In the genomic region with DNA sequence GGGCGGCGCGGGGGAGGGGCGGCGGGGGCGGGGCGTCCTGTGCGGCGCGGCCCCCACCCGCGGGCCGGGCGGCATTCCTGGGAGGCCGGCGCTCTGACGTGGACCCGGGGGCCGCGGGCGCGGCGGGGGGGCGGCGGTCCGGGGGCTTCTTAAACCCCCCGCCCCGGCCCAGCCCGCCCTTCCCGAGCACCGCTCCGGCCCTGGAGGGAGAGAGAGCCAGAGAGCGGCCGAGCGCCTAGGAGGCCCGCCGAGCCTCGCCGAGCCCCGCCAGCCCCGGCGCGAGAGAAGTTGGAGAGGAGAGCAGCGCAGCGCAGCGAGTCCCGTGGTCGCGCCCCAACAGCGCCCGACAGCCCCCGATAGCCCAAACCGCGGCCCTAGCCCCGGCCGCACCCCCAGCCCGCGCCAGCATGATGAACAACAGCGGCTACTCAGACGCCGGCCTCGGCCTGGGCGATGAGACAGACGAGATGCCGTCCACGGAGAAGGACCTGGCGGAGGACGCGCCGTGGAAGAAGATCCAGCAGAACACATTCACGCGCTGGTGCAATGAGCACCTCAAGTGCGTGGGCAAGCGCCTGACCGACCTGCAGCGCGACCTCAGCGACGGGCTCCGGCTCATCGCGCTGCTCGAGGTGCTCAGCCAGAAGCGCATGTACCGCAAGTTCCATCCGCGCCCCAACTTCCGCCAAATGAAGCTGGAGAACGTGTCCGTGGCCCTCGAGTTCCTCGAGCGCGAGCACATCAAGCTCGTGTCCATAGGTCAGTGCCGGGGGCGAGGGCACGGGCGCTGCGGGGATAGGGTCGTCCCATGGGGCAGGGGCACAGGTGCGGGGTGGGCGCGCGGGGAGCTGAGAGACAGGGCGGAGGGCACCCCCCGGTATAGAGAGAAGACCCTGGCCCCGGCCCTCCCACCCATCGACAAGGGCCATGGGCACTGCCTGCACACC, we compare ENCODE assay signal across 1 cellular context.
TF ChIP-seq lines count a peak whose summit lies in the region.

A gene with protein sequence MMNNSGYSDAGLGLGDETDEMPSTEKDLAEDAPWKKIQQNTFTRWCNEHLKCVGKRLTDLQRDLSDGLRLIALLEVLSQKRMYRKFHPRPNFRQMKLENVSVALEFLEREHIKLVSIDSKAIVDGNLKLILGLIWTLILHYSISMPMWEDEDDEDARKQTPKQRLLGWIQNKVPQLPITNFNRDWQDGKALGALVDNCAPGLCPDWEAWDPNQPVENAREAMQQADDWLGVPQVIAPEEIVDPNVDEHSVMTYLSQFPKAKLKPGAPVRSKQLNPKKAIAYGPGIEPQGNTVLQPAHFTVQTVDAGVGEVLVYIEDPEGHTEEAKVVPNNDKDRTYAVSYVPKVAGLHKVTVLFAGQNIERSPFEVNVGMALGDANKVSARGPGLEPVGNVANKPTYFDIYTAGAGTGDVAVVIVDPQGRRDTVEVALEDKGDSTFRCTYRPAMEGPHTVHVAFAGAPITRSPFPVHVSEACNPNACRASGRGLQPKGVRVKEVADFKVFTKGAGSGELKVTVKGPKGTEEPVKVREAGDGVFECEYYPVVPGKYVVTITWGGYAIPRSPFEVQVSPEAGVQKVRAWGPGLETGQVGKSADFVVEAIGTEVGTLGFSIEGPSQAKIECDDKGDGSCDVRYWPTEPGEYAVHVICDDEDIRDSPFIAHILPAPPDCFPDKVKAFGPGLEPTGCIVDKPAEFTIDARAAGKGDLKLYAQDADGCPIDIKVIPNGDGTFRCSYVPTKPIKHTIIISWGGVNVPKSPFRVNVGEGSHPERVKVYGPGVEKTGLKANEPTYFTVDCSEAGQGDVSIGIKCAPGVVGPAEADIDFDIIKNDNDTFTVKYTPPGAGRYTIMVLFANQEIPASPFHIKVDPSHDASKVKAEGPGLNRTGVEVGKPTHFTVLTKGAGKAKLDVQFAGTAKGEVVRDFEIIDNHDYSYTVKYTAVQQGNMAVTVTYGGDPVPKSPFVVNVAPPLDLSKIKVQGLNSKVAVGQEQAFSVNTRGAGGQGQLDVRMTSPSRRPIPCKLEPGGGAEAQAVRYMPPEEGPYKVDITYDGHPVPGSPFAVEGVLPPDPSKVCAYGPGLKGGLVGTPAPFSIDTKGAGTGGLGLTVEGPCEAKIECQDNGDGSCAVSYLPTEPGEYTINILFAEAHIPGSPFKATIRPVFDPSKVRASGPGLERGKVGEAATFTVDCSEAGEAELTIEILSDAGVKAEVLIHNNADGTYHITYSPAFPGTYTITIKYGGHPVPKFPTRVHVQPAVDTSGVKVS (N-terminal part only) (plus strand): TSS at position 176 of the 947 bp plus-strand sequence. CDS start 232 bp downstream, at position 408.

TF ChIP-seq in K562, 482 proteins besides CTCF, POLR2A, EP300 and RAD21 (continued from another document and continues in another):
- no peak for TF ChIP-seq KAT8 (IDR thresholded peaks at IDR 0.05; ENCODE audit: low read depth)
- no peak; the same call in 1 of the 2 replicates for TF ChIP-seq MYNN (IDR thresholded peaks at IDR 0.05)
- no peak for TF ChIP-seq MYNN (CRISPR knock-in tag; IDR thresholded peaks at IDR 0.05)
- no peak for TF ChIP-seq MEIS2 (IDR thresholded peaks at IDR 0.05; ENCODE audit: partially characterized antibody)
- no peak for TF ChIP-seq PTBP1 (IDR thresholded peaks at IDR 0.05; ENCODE audit: low read depth, low read length)
- no peak for TF ChIP-seq ZNF140 (CRISPR knock-in tag; IDR thresholded peaks at IDR 0.05)
- peak; percentile 45; the same call in 1 of the 2 replicates for TF ChIP-seq TGIF2 (CRISPR knock-in tag; IDR thresholded peaks at IDR 0.05)
- no peak for TF ChIP-seq DLX4 (CRISPR knock-in tag; IDR thresholded peaks at IDR 0.05)
- TF ChIP-seq, protein P1, sequence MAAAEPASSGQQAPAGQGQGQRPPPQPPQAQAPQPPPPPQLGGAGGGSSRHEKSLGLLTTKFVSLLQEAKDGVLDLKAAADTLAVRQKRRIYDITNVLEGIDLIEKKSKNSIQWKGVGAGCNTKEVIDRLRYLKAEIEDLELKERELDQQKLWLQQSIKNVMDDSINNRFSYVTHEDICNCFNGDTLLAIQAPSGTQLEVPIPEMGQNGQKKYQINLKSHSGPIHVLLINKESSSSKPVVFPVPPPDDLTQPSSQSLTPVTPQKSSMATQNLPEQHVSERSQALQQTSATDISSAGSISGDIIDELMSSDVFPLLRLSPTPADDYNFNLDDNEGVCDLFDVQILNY (CRISPR knock-in tag; IDR thresholded peaks at IDR 0.05), result 0 out of 2 replicates have a peak, but pooled peaks have one; percentile 31
- TF ChIP-seq JUN (IDR thresholded peaks at IDR 0.05; ENCODE audit: borderline replicate concordance, low read depth, low read length), result no peak
- TF ChIP-seq JUN (CRISPR knock-in tag; IDR thresholded peaks at IDR 0.05; ENCODE audit: borderline replicate concordance), result no peak; the same call in 1 of the 2 replicates
- TF ChIP-seq CBFA2T3 (IDR thresholded peaks at IDR 0.05), result no peak
- peak; percentile 73 for TF ChIP-seq BRD9 (IDR thresholded peaks at IDR 0.05; ENCODE audit: low read depth, partially characterized antibody)
- no peak for TF ChIP-seq SREBF1 (IDR thresholded peaks at IDR 0.05; ENCODE audit: borderline replicate concordance, low read depth, low read length)
- peak; percentile 59; the same call in 1 of the 2 replicates for TF ChIP-seq ZNF740 (CRISPR knock-in tag; IDR thresholded peaks at IDR 0.05)
- no peak for TF ChIP-seq ZNF740 (tag; IDR thresholded peaks at IDR 0.05)
- no peak for TF ChIP-seq ZNF717 (CRISPR knock-in tag; IDR thresholded peaks at IDR 0.05)
- no peak for TF ChIP-seq HIVEP1 (CRISPR knock-in tag; IDR thresholded peaks at IDR 0.05)
- TF ChIP-seq SMAD3 (CRISPR knock-in tag; conservative IDR thresholded peaks at IDR 0.05), result no peak
- TF ChIP-seq FOXO4 (CRISPR knock-in tag; IDR thresholded peaks at IDR 0.05), result no peak
- TF ChIP-seq SAFB (IDR thresholded peaks at IDR 0.05; ENCODE audit: borderline replicate concordance, low read depth, low read length), result peak; percentile 85; the same call in 1 of the 2 replicates
- TF ChIP-seq FOXP4 (CRISPR knock-in tag; IDR thresholded peaks at IDR 0.05; ENCODE audit: borderline replicate concordance), result peak; percentile 61; the same call in 1 of the 2 replicates
- no peak for TF ChIP-seq DNMT1 (IDR thresholded peaks at IDR 0.05)
- no peak for TF ChIP-seq ZNF408 (CRISPR knock-in tag; IDR thresholded peaks at IDR 0.05; ENCODE audit: low read depth)
- TF ChIP-seq MAX (CRISPR knock-in tag; IDR thresholded peaks at IDR 0.05), result peak; percentile 78
- no peak for TF ChIP-seq ZFPM2 (CRISPR knock-in tag; IDR thresholded peaks at IDR 0.05)
- TF ChIP-seq CLOCK (CRISPR knock-in tag; IDR thresholded peaks at IDR 0.05; ENCODE audit: borderline replicate concordance), result no peak
- TF ChIP-seq RBBP5 (IDR thresholded peaks at IDR 0.05; ENCODE audit: borderline replicate concordance, insufficient read depth, low read length, poor library complexity, severe bottlenecking), result peak; percentile 86
- TF ChIP-seq MAFF (IDR thresholded peaks at IDR 0.05; ENCODE audit: low read length), result no peak
- no peak for TF ChIP-seq HNRNPL (IDR thresholded peaks at IDR 0.05; ENCODE audit: low read depth, low read length)
- no peak for TF ChIP-seq FUS (optimal IDR thresholded peaks at IDR 0.05; ENCODE audit: low read depth, low read length)
- TF ChIP-seq ZNF766 (CRISPR knock-in tag; conservative IDR thresholded peaks at IDR 0.05), result 0 out of 2 replicates have a peak, but pooled peaks have one; percentile 23
- TF ChIP-seq CTCFL (IDR thresholded peaks at IDR 0.05; ENCODE audit: borderline replicate concordance, insufficient read depth, low read depth, low read length, poor library complexity, severe bottlenecking), result no peak
- no peak for TF ChIP-seq TAF15 (IDR thresholded peaks at IDR 0.05; ENCODE audit: low read depth, low read length)
- TF ChIP-seq DACH1 (IDR thresholded peaks at IDR 0.05; ENCODE audit: partially characterized antibody), result no peak
- no peak; the same call in 1 of the 2 replicates for TF ChIP-seq FOXP1 (CRISPR knock-in tag; IDR thresholded peaks at IDR 0.05)
- 0 out of 2 replicates have a peak, but pooled peaks have one; percentile 23 for TF ChIP-seq USF1 (CRISPR knock-in tag; IDR thresholded peaks at IDR 0.05)
- no peak for TF ChIP-seq ZKSCAN1 (IDR thresholded peaks at IDR 0.05; ENCODE audit: low read depth, low read length)
- no peak for TF ChIP-seq ZNF121 (CRISPR knock-in tag; conservative IDR thresholded peaks at IDR 0.05)
- no peak for TF ChIP-seq KHSRP (IDR thresholded peaks at IDR 0.05)
- no peak for TF ChIP-seq HMG20A (CRISPR knock-in tag; conservative IDR thresholded peaks at IDR 0.05)
- no peak for TF ChIP-seq HNRNPH1 (optimal IDR thresholded peaks at IDR 0.05; ENCODE audit: low read depth, low read length)
- peak; percentile 83 for TF ChIP-seq SNIP1 (IDR thresholded peaks at IDR 0.05; ENCODE audit: low read depth)
- TF ChIP-seq BMI1 (IDR thresholded peaks at IDR 0.05; ENCODE audit: low read length), result no peak
- TF ChIP-seq TEAD1 (CRISPR knock-in tag; IDR thresholded peaks at IDR 0.05), result no peak; a peak in 1 of 4 replicates
- TF ChIP-seq POLR2AphosphoS2 (IDR thresholded peaks at IDR 0.05; ENCODE audit: low read length), result no peak
- no peak for TF ChIP-seq ZNF780A (CRISPR knock-in tag; IDR thresholded peaks at IDR 0.05)
